In genomic region chr4:168397611-168398169, GRCh38 we compare ENCODE assay signal across 31 cellular contexts.
"Had no signal": no experiment of that assay in that cellular context is flagged by ENCODE, and none has a peak within 500 bp of the region (broad histone marks: within the 10 kb centered on the region; RNA-seq: fewer than 3 reads in every experiment).

No MANE protein-coding gene starts in this region.

- H3K27ac ChIP-seq: brain microvascular endothelial cell, cardiac muscle cell, Peyer's patch, WERI-Rb-1 had no signal

- ATAC-seq: activated CD8-positive, alpha-beta T cell treated with anti-CD3 and anti-CD28 coated beads, Interleukin-2, amount 10 ng/mL, durations not matched to agents 7 days and 5 days; PC-3; SK-N-SH treated with all-trans-retinoic acid at 6 μM for 48 hours; T-cell had no signal

- H3K9me3 Mint-ChIP-seq: activated naive CD4-positive, alpha-beta T cell treated with anti-CD3 and anti-CD28 coated beads, Interleukin-2, amount 50 U/mL, for 24 hours; activated T-cell treated with anti-CD3 and anti-CD28 coated beads, Interleukin-2, amount 50 U/mL, for 24 hours had no signal

- H3K27me3 ChIP-seq: brain microvascular endothelial cell, cardiac muscle cell, Peyer's patch had no signal

- H3K4me1 Mint-ChIP-seq: activated naive CD4-positive, alpha-beta T cell treated with anti-CD3 and anti-CD28 coated beads, Interleukin-2, amount 50 U/mL, for 24 hours; T-cell had no signal

- H3K27ac Mint-ChIP-seq: activated CD4-positive, alpha-beta T cell treated with anti-CD3 and anti-CD28 coated beads, Interleukin-2, amount 10 ng/mL, durations not matched to agents 24 days and 14 days; activated naive CD4-positive, alpha-beta T cell treated with anti-CD3 and anti-CD28 coated beads, Interleukin-2, amount 50 U/mL, for 24 hours; activated T-cell treated with anti-CD3 and anti-CD28 coated beads, Interleukin-2, amount 50 U/mL, for 24 hours; activated T-helper 2 cell treated with anti-CD3 and anti-CD28 coated beads, Interferon-gamma antibody, Interleukin-2, Interleukin-4, amounts not matched to agents 10 μg/mL and 5 μg/mL and 100 μg/mL, durations not matched to agents 14 hours and 24 hours and 36 hours had no signal

- H3K36me3 ChIP-seq: cardiac muscle cell, WERI-Rb-1 had no signal

- H3K4me3 Mint-ChIP-seq: activated CD4-positive, alpha-beta T cell treated with anti-CD3 and anti-CD28 coated beads, Interleukin-2, amount 10 ng/mL, durations not matched to agents 24 days and 14 days; activated CD8-positive, alpha-beta T cell treated with anti-CD3 and anti-CD28 coated beads, Interleukin-2, amount 10 ng/mL, durations not matched to agents 7 days and 5 days; activated naive CD4-positive, alpha-beta T cell treated with anti-CD3 and anti-CD28 coated beads, Interleukin-2, amount 50 U/mL, for 24 hours; activated T-cell treated with anti-CD3 and anti-CD28 coated beads, Interleukin-2, amount 50 U/mL, for 24 hours; T-cell had no signal

- DNase-seq: activated CD4-positive, alpha-beta T cell treated with anti-CD3 and anti-CD28 coated beads, Interleukin-2, amount 10 ng/mL, durations not matched to agents 24 days and 14 days; activated CD4-positive, alpha-beta T cell treated with anti-CD3 and anti-CD28 coated beads, Interleukin-2, amount 50 U/mL, for 4 hours; activated CD4-positive, CD25-positive, alpha-beta regulatory T cell; activated CD8-positive, alpha-beta T cell treated with anti-CD3 and anti-CD28 coated beads, Interleukin-2, amount 10 ng/mL, durations not matched to agents 7 days and 5 days; activated gamma-delta T cell; activated naive CD4-positive, alpha-beta T cell treated with Interleukin-2 at 50 U/mL for 16 hours; activated T-cell treated with anti-CD3 and anti-CD28 coated beads, Interleukin-2, amount 50 U/mL, for 24 hours; anterior cingulate cortex; brain microvascular endothelial cell; NCI-H1092 treated with DMSO at 0.1 percent for 48 hours; NCI-H146; NCI-H187; NCI-H2029 treated with DMSO at 0.1 percent for 48 hours; NCI-H2107; NCI-H2171; NCI-H510A; NCI-H526; NCI-H748 treated with DMSO at 0.1 percent for 48 hours; NK-92 treated with Interleukin-12 subunit alpha and Interleukin-12 subunit beta, amount 100 ng/mL, for 24 hours; PC-3; Peyer's patch; RPMI8226; SHP77 treated with DMSO at 0.1 percent for 48 hours; T-cell; T-helper 2 cell; T1000; WERI-Rb-1 had no signal

- H3K4me3 ChIP-seq: cardiac muscle cell, Peyer's patch had no signal

- H3K27me3 Mint-ChIP-seq: activated CD4-positive, alpha-beta T cell treated with anti-CD3 and anti-CD28 coated beads, Interleukin-2, amount 10 ng/mL, durations not matched to agents 24 days and 14 days; activated naive CD4-positive, alpha-beta T cell treated with anti-CD3 and anti-CD28 coated beads, Interleukin-2, amount 50 U/mL, for 24 hours; activated T-cell treated with anti-CD3 and anti-CD28 coated beads, Interleukin-2, amount 50 U/mL, for 24 hours; T-cell had no signal
